Comparison of ENCODE assay signal across 33 cellular contexts in genomic region chr2:42030829-42031228, GRCh38. TPM values are rescaled to one million over a fixed set of nuclear protein-coding genes. Genes with fewer than 3 reads are reported as not detected.
DNase-seq lines count a peak whose midpoint lies in the region; ATAC-seq, FAIRE-seq and TF ChIP-seq lines count a peak whose summit lies in the region.
"Had no signal": no experiment of that assay in that cellular context is flagged by ENCODE, and none has a peak within 500 bp of the region (broad histone marks: within the 10 kb centered on the region; RNA-seq: fewer than 3 reads in every experiment).

No MANE protein-coding gene starts in this region.

- H3K9me3 Mint-ChIP-seq in Caco-2 (ENCODE audit: unreplicated experiment) = no peaks in the 10 kb centered on the region
- H3K9me3 Mint-ChIP-seq in activated CD4-positive, alpha-beta T cell treated with anti-CD3 and anti-CD28 coated beads, Interleukin-2, amount 10 ng/mL, durations not matched to agents 24 days and 14 days = no peaks in the 10 kb centered on the region
- no peaks in the 10 kb centered on the region for H3K9me3 Mint-ChIP-seq in endothelial cell (ENCODE audit: unreplicated experiment)
- H3K9me3 Mint-ChIP-seq: activated naive CD4-positive, alpha-beta T cell treated with anti-CD3 and anti-CD28 coated beads, Interleukin-2, amount 50 U/mL, for 24 hours; activated T-helper 2 cell treated with anti-CD3 and anti-CD28 coated beads, Interferon-gamma antibody, Interleukin-2, Interleukin-4, amounts not matched to agents 10 μg/mL and 5 μg/mL and 100 μg/mL, durations not matched to agents 14 hours and 24 hours and 36 hours; CD8-positive, alpha-beta T cell had no signal

- no peak for FAIRE-seq in kidney (lab: Jason Lieb, UNC)
- FAIRE-seq: A204.1, RCC 7860 had no signal

- H3K4me3 ChIP-seq in Caco-2 (ENCODE audit: low read depth, low read length) (no peak overlapping the region), coronary artery (no peak overlapping the region), kidney (ENCODE audit: low read length in 2 of 2) (no peak overlapping the region)
- H3K4me3 ChIP-seq: gastroesophageal sphincter, hepatocyte, lung, psoas muscle, sigmoid colon, upper lobe of left lung had no signal

- H3K4me3 Mint-ChIP-seq in Caco-2 (ENCODE audit: unreplicated experiment) (no peak overlapping the region), endothelial cell (ENCODE audit: unreplicated experiment) (no peak overlapping the region)
- no peak overlapping the region for H3K4me3 Mint-ChIP-seq in activated CD4-positive, alpha-beta T cell treated with anti-CD3 and anti-CD28 coated beads, Interleukin-2, amount 10 ng/mL, durations not matched to agents 24 days and 14 days
- H3K4me3 Mint-ChIP-seq: activated naive CD4-positive, alpha-beta T cell treated with anti-CD3 and anti-CD28 coated beads, Interleukin-2, amount 50 U/mL, for 24 hours; CD8-positive, alpha-beta T cell; IgD-negative memory B cell had no signal

- intact Hi-C loops in Caco-2 (cut with micrococcal nuclease; ENCODE audit: unreplicated experiment) = no loop called here
- intact Hi-C loops in kidney (cut with DNase I) = no loop called here
- intact Hi-C loops in activated CD4-positive, alpha-beta T cell treated with anti-CD3 and anti-CD28 coated beads, Interleukin-2, amount 10 ng/mL, durations not matched to agents 24 days and 14 days (cut with micrococcal nuclease) = no loop called here

- H3K36me3 Mint-ChIP-seq in Caco-2 (ENCODE audit: insufficient read depth, unreplicated experiment) (peaks cover 7% of the 10 kb centered on the region), endothelial cell (ENCODE audit: low read depth, unreplicated experiment) (no peaks in the 10 kb centered on the region)
- H3K36me3 Mint-ChIP-seq in activated CD4-positive, alpha-beta T cell treated with anti-CD3 and anti-CD28 coated beads, Interleukin-2, amount 10 ng/mL, durations not matched to agents 24 days and 14 days (ENCODE audit: low read depth) = no peaks in the 10 kb centered on the region
- H3K36me3 Mint-ChIP-seq: activated naive CD4-positive, alpha-beta T cell treated with anti-CD3 and anti-CD28 coated beads, Interleukin-2, amount 50 U/mL, for 24 hours; CD8-positive, alpha-beta T cell had no signal

- H3K36me3 ChIP-seq in Caco-2 (ENCODE audit: control insufficient read depth, insufficient read depth, low read length) (no peaks in the 10 kb centered on the region), kidney (ENCODE audit: control insufficient read depth in 1 of 2, insufficient read depth in 2 of 2, low read length in 2 of 2) (no peaks in the 10 kb centered on the region)
- H3K36me3 ChIP-seq: gastroesophageal sphincter, sigmoid colon, upper lobe of left lung, WERI-Rb-1 had no signal

- no peak overlapping the region for H3K9ac ChIP-seq in kidney (ENCODE audit: low read length in 2 of 2)

- no peak overlapping the region for H3K27ac ChIP-seq in coronary artery
- no peak overlapping the region for H3K27ac ChIP-seq in kidney (ENCODE audit: low read depth in 2 of 2, low read length in 2 of 2)
- H3K27ac ChIP-seq: gastroesophageal sphincter, hepatocyte, psoas muscle, sigmoid colon, upper lobe of left lung, WERI-Rb-1 had no signal

- DNase-seq in Caco-2 = no peak
- DNase-seq in coronary artery (ENCODE audit: low spot score) = peak; percentile 36
- DNase-seq in mesenteric fat pad (ENCODE audit: low spot score) = peak; percentile 11
- peak; percentile 27 for DNase-seq in putamen (ENCODE audit: low spot score)
- DNase-seq in kidney = no peak
- no peak for DNase-seq in activated CD4-positive, alpha-beta T cell treated with anti-CD3 and anti-CD28 coated beads, Interleukin-2, amount 10 ng/mL, durations not matched to agents 24 days and 14 days
- no peak for DNase-seq in endothelial cell (ENCODE audit: low spot score)
- DNase-seq: activated CD4-positive, alpha-beta T cell treated with anti-CD3 and anti-CD28 coated beads for 4 hours; CD8-positive, alpha-beta T cell; EL; left cardiac atrium; NCI-H1048; NCI-H187; NCI-H2171; psoas muscle; SIG-M5; sigmoid colon; stimulated activated CD4-positive, alpha-beta T cell treated with anti-CD3 and anti-CD28 coated beads, Interleukin-12 subunit alpha, Interleukin-12 subunit beta, amount 100 ng/mL, for 4 hours; stimulated activated CD4-positive, alpha-beta T cell treated with anti-CD3 and anti-CD28 coated beads, Interleukin-2, amount 100 ng/mL, for 48 hours; SW 1271; T-helper 9 cell had no signal

- no peaks in the 10 kb centered on the region for H3K27me3 ChIP-seq in Caco-2 (replicated peaks; ENCODE audit: control insufficient read depth, insufficient read depth, low read length)
- H3K27me3 ChIP-seq: gastroesophageal sphincter, hepatocyte, sigmoid colon, upper lobe of left lung had no signal

- no peak for TF ChIP-seq CTCF in Caco-2 (IDR thresholded peaks at IDR 0.05; ENCODE audit: insufficient read depth in 1 of 2, low read depth in 1 of 2, low read length in 1 of 2, severe bottlenecking in 1 of 2, unreplicated experiment in 1 of 2)
- no peak for TF ChIP-seq CTCF in coronary artery (IDR thresholded peaks at IDR 0.05)
- no peak for TF ChIP-seq CTCF in kidney (IDR thresholded peaks at IDR 0.05; ENCODE audit: borderline replicate concordance, extremely low read depth, insufficient read depth)
- TF ChIP-seq CTCF in endothelial cell (IDR thresholded peaks at IDR 0.05; ENCODE audit: unreplicated experiment) = no peak

- H3K27me3 Mint-ChIP-seq in Caco-2 (ENCODE audit: insufficient read depth, unreplicated experiment) = no peaks in the 10 kb centered on the region
- H3K27me3 Mint-ChIP-seq in activated CD4-positive, alpha-beta T cell treated with anti-CD3 and anti-CD28 coated beads, Interleukin-2, amount 10 ng/mL, durations not matched to agents 24 days and 14 days = peaks cover 10% of the 10 kb centered on the region
- H3K27me3 Mint-ChIP-seq in endothelial cell (ENCODE audit: unreplicated experiment) = peaks cover 5% of the 10 kb centered on the region

- H3K4me1 ChIP-seq in Caco-2 (peaks cover 48% of the 10 kb centered on the region), kidney (ENCODE audit: control insufficient read depth in 1 of 2, insufficient read depth in 1 of 2, low read depth in 1 of 2, low read length in 2 of 2) (peaks cover 0 to 23% of the 10 kb centered on the region in 2 donors)
- H3K4me1 ChIP-seq: sigmoid colon had no signal

- CTCF ChIA-PET in Caco-2 (lab: Charles Lee) = no interaction called here

- no peak for ATAC-seq in GM19397 (IDR thresholded peaks at IDR 0.05; ENCODE audit: unreplicated experiment)
- ATAC-seq: CD8-positive, alpha-beta T cell; gastroesophageal sphincter; HCT116; left cardiac atrium; psoas muscle had no signal

- BruUV-seq in Caco-2 (replicated peaks; lab: Mats Ljungman, UMichigan) = no TSS peak

- POLR2A ChIA-PET in Caco-2 (lab: Charles Lee) = no interaction called here

- H3K9me3 ChIP-seq in Caco-2 = no peaks in the 10 kb centered on the region
- H3K9me3 ChIP-seq in kidney (ENCODE audit: control insufficient read depth in 1 of 2, low read length in 2 of 2) = no peaks in the 10 kb centered on the region
- H3K9me3 ChIP-seq: gastroesophageal sphincter, psoas muscle, sigmoid colon, upper lobe of left lung had no signal

- H3K4me1 Mint-ChIP-seq in Caco-2 (ENCODE audit: low read depth, unreplicated experiment) (peaks cover 43% of the 10 kb centered on the region), endothelial cell (ENCODE audit: unreplicated experiment) (peaks cover 42% of the 10 kb centered on the region)
- H3K4me1 Mint-ChIP-seq in activated CD4-positive, alpha-beta T cell treated with anti-CD3 and anti-CD28 coated beads, Interleukin-2, amount 10 ng/mL, durations not matched to agents 24 days and 14 days = no peaks in the 10 kb centered on the region
- H3K4me1 Mint-ChIP-seq: activated naive CD4-positive, alpha-beta T cell treated with anti-CD3 and anti-CD28 coated beads, Interleukin-2, amount 50 U/mL, for 24 hours had no signal

- H3K27ac Mint-ChIP-seq in Caco-2 (ENCODE audit: unreplicated experiment) (peak overlapping the region; percentile 74), endothelial cell (ENCODE audit: unreplicated experiment) (no peak overlapping the region)
- H3K27ac Mint-ChIP-seq in activated CD4-positive, alpha-beta T cell treated with anti-CD3 and anti-CD28 coated beads, Interleukin-2, amount 10 ng/mL, durations not matched to agents 24 days and 14 days = no peak overlapping the region
- H3K27ac Mint-ChIP-seq: activated naive CD4-positive, alpha-beta T cell treated with anti-CD3 and anti-CD28 coated beads, Interleukin-2, amount 50 U/mL, for 24 hours; activated T-helper 2 cell treated with anti-CD3 and anti-CD28 coated beads, Interferon-gamma antibody, Interleukin-2, Interleukin-4, amounts not matched to agents 10 μg/mL and 5 μg/mL and 100 μg/mL, durations not matched to agents 14 hours and 24 hours and 36 hours; CD8-positive, alpha-beta T cell; IgD-negative memory B cell had no signal

RNA-seq across cellular contexts. Expression of gene PKDCC, which starts 17.0 kb away (rescaled TPM):
- total RNA-seq in Caco-2 (2022) = 322 and 339 TPM in 2 replicates
- 289 TPM for total RNA-seq in mesenteric fat pad
- total RNA-seq in kidney = 52.2 TPM
- 28.1 TPM for polyA plus RNA-seq in kidney (ENCODE audit: insufficient read depth, low read depth, low replicate concordance)
- not detected in 2 replicates for total RNA-seq in activated CD4-positive, alpha-beta T cell treated with anti-CD3 and anti-CD28 coated beads, Interleukin-2, amount 10 ng/mL, durations not matched to agents 24 days and 14 days
- 9.6 TPM for total RNA-seq in endothelial cell (ENCODE audit: unreplicated experiment)
- total RNA-seq: CD8-positive, alpha-beta T cell had no signal
- polyA plus RNA-seq: IgD-negative memory B cell had no signal

Comparison
In these comparisons a context has a peak if more than half of its experiments do, and no peak if none do; other contexts are left out.
1. DNase-seq: peak in coronary artery (single experiment), mesenteric fat pad (single experiment) and putamen (single experiment); none in Caco-2 (0 of 2), kidney (single experiment), activated CD4-positive, alpha-beta T cell treated with anti-CD3 and anti-CD28 coated beads, Interleukin-2, amount 10 ng/mL, durations not matched to agents 24 days and 14 days (single experiment) and endothelial cell (single experiment).